ENCODE assay signal across 11 cellular contexts in genomic region chr14:24155100-24155499, GRCh38.
"Had no signal": no experiment of that assay in that cellular context is flagged by ENCODE, and none has a peak within 500 bp of the region (broad histone marks: within the 10 kb centered on the region; RNA-seq: fewer than 3 reads in every experiment).

No MANE protein-coding gene starts in this region.

- H3K27me3 Mint-ChIP-seq: T-cell had no signal

- H3K4me3 Mint-ChIP-seq: mesothelial cell of epicardium, T-cell, WTC11 had no signal

- H3K4me1 Mint-ChIP-seq: WTC11 had no signal

- H3K27ac Mint-ChIP-seq: mesothelial cell of epicardium, WTC11 had no signal

- H3K9me3 Mint-ChIP-seq: mesothelial cell of epicardium, T-cell, WTC11 had no signal

- DNase-seq: activated CD4-positive, alpha-beta T cell treated with anti-CD3 and anti-CD28 coated beads, Interleukin-2, amount 50 U/mL, for 1 hour; activated naive CD4-positive, alpha-beta T cell treated with Interleukin-2 at 50 U/mL for 16 hours; amniotic stem cell; brain microvascular endothelial cell; dermis blood vessel endothelial cell; erythroblast; substantia nigra; T-cell; transverse colon had no signal

- ATAC-seq: T-cell, WTC11 had no signal
